23 cellular contexts compared by ENCODE assay signal in genomic region chr12:82069931-82070514, GRCh38.
"Had no signal": no experiment of that assay in that cellular context is flagged by ENCODE, and none has a peak within 500 bp of the region (broad histone marks: within the 10 kb centered on the region; RNA-seq: fewer than 3 reads in every experiment).

No MANE protein-coding gene starts in this region.

- H3K27me3 Mint-ChIP-seq: memory B cell; stimulated activated naive B cell treated with anti-CD40 and anti-IgM and Interleukin-4, amounts not matched to agents 10 μg/mL and 1 μg/mL and 100 μg/mL, for 72 hours had no signal

- H3K4me1 Mint-ChIP-seq: memory B cell; nephron progenitor cell; stimulated activated naive B cell treated with anti-CD40 and anti-IgM and Interleukin-4, amounts not matched to agents 10 μg/mL and 1 μg/mL and 100 μg/mL, for 72 hours had no signal

- DNase-seq: cortex of kidney; dorsolateral prefrontal cortex; effector CD8-positive, alpha-beta T cell; heart left ventricle; hippocampal formation; left cardiac atrium; left ventricle myocardium inferior; lower lobe of right lung; midbrain; nephron progenitor cell; psoas muscle; retina; spleen; stimulated activated CD4-positive, alpha-beta T cell treated with anti-CD3 and anti-CD28 coated beads, Interleukin-15, amount 100 ng/mL, for 24 hours; stimulated activated CD4-positive, alpha-beta T cell treated with anti-CD3 and anti-CD28 coated beads, Interleukin-1b, Interleukin-23, amount 100 ng/mL, for 48 hours; stimulated activated CD4-positive, alpha-beta T cell treated with anti-CD3 and anti-CD28 coated beads, Interleukin-4, amount 100 ng/mL, for 24 hours; stimulated activated naive B cell treated with anti-CD40 and anti-IgM and Interleukin-4, amounts not matched to agents 10 μg/mL and 1 μg/mL and 100 μg/mL, for 72 hours; stomach; substantia nigra; transverse colon had no signal

- H3K9me3 ChIP-seq: heart left ventricle, lower lobe of right lung, psoas muscle, stomach, thoracic aorta, transverse colon had no signal

- H3K4me3 Mint-ChIP-seq: memory B cell; nephron progenitor cell; stimulated activated naive B cell treated with anti-CD40 and anti-IgM and Interleukin-4, amounts not matched to agents 10 μg/mL and 1 μg/mL and 100 μg/mL, for 72 hours had no signal

- H3K27ac Mint-ChIP-seq: memory B cell; nephron progenitor cell; stimulated activated naive B cell treated with anti-CD40 and anti-IgM and Interleukin-4, amounts not matched to agents 10 μg/mL and 1 μg/mL and 100 μg/mL, for 72 hours had no signal

- H3K4me1 ChIP-seq: heart left ventricle, left ventricle myocardium inferior, lower lobe of right lung, psoas muscle, spleen, stomach, transverse colon had no signal

- H3K36me3 ChIP-seq: heart left ventricle, left ventricle myocardium inferior, lower lobe of right lung, spleen, stomach, thoracic aorta, transverse colon had no signal

- H3K27me3 ChIP-seq: dorsolateral prefrontal cortex, heart left ventricle, spleen, stomach, transverse colon had no signal

- H3K27ac ChIP-seq: dorsolateral prefrontal cortex, heart left ventricle, left ventricle myocardium inferior, lower lobe of right lung, psoas muscle, spleen, stomach, thoracic aorta, transverse colon had no signal

- H3K36me3 Mint-ChIP-seq: memory B cell; stimulated activated naive B cell treated with anti-CD40 and anti-IgM and Interleukin-4, amounts not matched to agents 10 μg/mL and 1 μg/mL and 100 μg/mL, for 72 hours had no signal

- H3K4me3 ChIP-seq: dorsolateral prefrontal cortex, heart left ventricle, left ventricle myocardium inferior, lower lobe of right lung, psoas muscle, spleen, stomach, thoracic aorta, transverse colon had no signal

- ATAC-seq: heart left ventricle; left cardiac atrium; lower lobe of right lung; psoas muscle; sciatic nerve; stimulated activated naive B cell treated with anti-CD40 and anti-IgM and Interleukin-4, amounts not matched to agents 10 μg/mL and 1 μg/mL and 100 μg/mL, for 72 hours had no signal

- H3K9me3 Mint-ChIP-seq: nephron progenitor cell had no signal
